8 cellular contexts compared by ENCODE assay signal in the genomic region with DNA sequence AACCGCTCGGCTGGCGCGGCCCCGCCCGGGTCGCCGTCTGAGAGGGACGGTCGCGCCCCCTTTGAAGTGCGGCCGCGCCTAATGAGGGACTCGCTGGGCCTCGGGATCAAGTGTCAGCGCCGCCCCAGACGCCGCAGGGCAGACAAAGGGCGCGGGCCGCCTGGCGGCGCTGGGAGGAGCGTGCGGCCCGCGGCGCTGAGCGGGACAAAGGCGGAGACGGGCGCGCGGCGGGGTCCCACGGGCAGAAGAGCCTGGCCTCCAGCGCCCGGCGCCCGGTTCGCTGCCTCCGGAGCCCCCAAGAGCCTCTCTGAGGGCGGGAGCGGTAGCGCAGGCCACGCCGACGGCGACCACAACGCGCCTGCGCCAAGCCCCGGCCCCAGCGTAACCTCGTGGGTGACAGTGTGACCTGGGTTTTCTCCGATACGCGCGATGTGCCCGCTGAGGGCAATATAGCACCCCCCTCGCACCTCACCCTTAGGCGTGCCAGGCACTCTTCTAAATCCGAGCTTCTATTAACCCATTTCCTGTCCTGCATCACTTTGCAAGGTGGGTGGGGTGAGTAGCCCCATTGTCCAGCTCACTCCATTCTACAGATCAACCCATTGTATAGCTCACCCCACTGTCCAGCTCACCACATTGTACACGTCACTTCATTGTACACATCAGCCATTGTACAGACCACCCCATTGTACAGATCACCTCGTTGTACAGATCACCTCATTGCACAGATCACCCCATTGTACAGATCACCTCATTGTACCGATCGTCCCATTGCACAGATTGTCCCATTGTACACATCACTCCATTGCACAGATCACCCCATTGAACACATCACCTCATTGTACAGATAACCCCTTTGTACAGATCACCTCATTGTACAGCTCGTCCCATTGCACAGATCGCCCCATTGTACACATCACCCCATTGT.
DNase-seq lines count a peak whose midpoint lies in the region; FAIRE-seq and TF ChIP-seq lines count a peak whose summit lies in the region.

No MANE protein-coding gene starts in this region.

- H3K27me3 ChIP-seq in muscle layer of duodenum (ENCODE audit: low read depth, low read length) = no peaks in the 10 kb centered on the region

- no peaks in the 10 kb centered on the region for H3K4me1 ChIP-seq in muscle layer of duodenum (ENCODE audit: control insufficient read depth in 1 of 2, insufficient read depth in 2 of 2, low read length in 2 of 2)

- H3K9me3 ChIP-seq in muscle layer of duodenum (ENCODE audit: control insufficient read depth in 1 of 2, low read length in 2 of 2) = no peaks in the 10 kb centered on the region

- no peak for TF ChIP-seq CTCF in D721Med (IDR thresholded peaks at IDR 0.05; ENCODE audit: insufficient read depth, missing control alignments)

- H3K36me3 ChIP-seq in muscle layer of duodenum (ENCODE audit: control insufficient read depth in 1 of 2, insufficient read depth in 2 of 2, low read length in 2 of 2) = no peaks in the 10 kb centered on the region

- TF ChIP-seq POLR2A in H54 (IDR thresholded peaks at IDR 0.05; ENCODE audit: low read depth, low read length) (peak; percentile 34), erythroblast (IDR thresholded peaks at IDR 0.05; ENCODE audit: low read length) (no peak)

- peak; percentile 51 for DNase-seq in H54 (ENCODE audit: insufficient read length, low spot score)
- DNase-seq in NCI-H146 (lab: John Stamatoyannopoulos, UW) = peak; percentile 74
- peak; percentile 46 for DNase-seq in activated T-cell treated with anti-CD3 and anti-CD28 coated beads for 1 hour (ENCODE audit: low read depth)
- peak; percentile 66 to 69 for DNase-seq in erythroblast (lab: John Stamatoyannopoulos, UW)
- peak; percentile 25 to 27 for DNase-seq in stimulated activated CD8-positive, alpha-beta memory T cell treated with anti-CD3 and anti-CD28 coated beads, Interleukin-7, amount 100 ng/mL, for 1 hour (ENCODE audit: low read depth in 2 of 2)
- no peak for DNase-seq in D721Med (ENCODE audit: insufficient read length, low spot score)

- H3K4me3 ChIP-seq in GM08714 (ENCODE audit: low read length) (peak overlapping the region; percentile 59; the same call in 1 of the 2 replicates), muscle layer of duodenum (ENCODE audit: low read depth in 1 of 2, low read length in 2 of 2) (peak overlapping the region; percentile 67 to 68)

- FAIRE-seq in H54 (lab: Jason Lieb, UNC) (no peak), D721Med (lab: Jason Lieb, UNC) (no peak)

- H3K27ac ChIP-seq in muscle layer of duodenum (ENCODE audit: low read length) = no peak overlapping the region
